In genomic region chr14:74084277-74085046, GRCh38 we compare ENCODE assay signal across 8 cellular contexts. TPM values are rescaled to one million over a fixed set of nuclear protein-coding genes. Genes with fewer than 3 reads are reported as not detected.
DNase-seq lines count a peak whose midpoint lies in the region; ATAC-seq and TF ChIP-seq lines count a peak whose summit lies in the region.

ALDH6A1 (minus strand) TSS chr14:74084453; CDS start chr14:74084394, 59 bp downstream.
LIN52 (plus strand) TSS chr14:74084956; CDS start chr14:74084975, 19 bp downstream.

- WGBS in ovary, 3 donors: 0 to 1% (median 0%) methylated on average over 46 of the region's 46 CpGs
- 0% methylated on average over 27 to 40 of the region's 46 CpGs for WGBS in thyroid gland, 2 donors

- H3K27ac ChIP-seq in ovary: peak within 1 kb of the TSS; percentile 66 to 91
- peak within 1 kb of the TSS; percentile 48 to 76 (median 72) for H3K27ac ChIP-seq in thyroid gland

- no peaks in the 10 kb centered on the region for H3K36me3 ChIP-seq in ovary
- no peaks in the 10 kb centered on the region for H3K36me3 ChIP-seq in thyroid gland

- peak within 1 kb of the TSS; percentile 94 for H3K4me3 ChIP-seq in ovary
- H3K4me3 ChIP-seq in thyroid gland (replicated peaks in 1 of 3): peak within 1 kb of the TSS; percentile 59 to 68 (median 62)

- H3K27me3 ChIP-seq in ovary (no peaks in the 10 kb centered on the region), thyroid gland (no peaks in the 10 kb centered on the region)

- peak; percentile 89 for ATAC-seq in HG02763 (IDR thresholded peaks at IDR 0.05; ENCODE audit: unreplicated experiment)
- peak; percentile 98 for ATAC-seq in Right ventricle myocardium inferior

- TF ChIP-seq CTCF in GM12874 (IDR thresholded peaks at IDR 0.05; ENCODE audit: insufficient read depth, low read depth, low read length) (0 out of 2 replicates have a peak, but pooled peaks have one; percentile 7), ovary (IDR thresholded peaks at IDR 0.05) (peak in 2 of 3 donors; percentile 46 to 47), thyroid gland (IDR thresholded peaks at IDR 0.05) (peak in 2 of 6 experiments; percentile 13 to 24)

- H3K9me3 ChIP-seq in ovary (no peaks in the 10 kb centered on the region), thyroid gland (no peaks in the 10 kb centered on the region)

- TF ChIP-seq EP300 in ovary (IDR thresholded peaks at IDR 0.05): peak; percentile 84

- peak; percentile 100 for DNase-seq in NCI-H1417 (lab: John Stamatoyannopoulos, UW)
- peak; percentile 100 for DNase-seq in SW 1271 (lab: John Stamatoyannopoulos, UW)
- peak; percentile 100 for DNase-seq in activated naive CD8-positive, alpha-beta T cell treated with anti-CD3 and anti-CD28 coated beads, Interleukin-2, amount 50 U/mL, for 16 hours (ENCODE audit: low read depth, low spot score)
- peak; percentile 98 for DNase-seq in Right ventricle myocardium inferior (ENCODE audit: missing footprints)
- DNase-seq in ovary: peak; percentile 100
- DNase-seq in thyroid gland: peak; percentile 99 to 100

- H3K4me1 ChIP-seq in ovary (ENCODE audit: insufficient read depth) (peaks cover 7% of the 10 kb centered on the region), thyroid gland (peaks cover 3 to 14% of the 10 kb centered on the region in 2 donors)

- intact Hi-C loops in Right ventricle myocardium inferior (cut with DNase I): loop anchor here (1.0 kb wide), 1 partner anchor 65 kb away; the partner anchor contains the start of genes BBOF1 and ENTPD5
- intact Hi-C loops in ovary (cut with DNase I): no loop called here
- intact Hi-C loops in thyroid gland (cut with DNase I): no loop called here

- TF ChIP-seq POLR2A in ovary (IDR thresholded peaks at IDR 0.05): peak; percentile 99
- peak in 1 of 2 donors; percentile 89 for TF ChIP-seq POLR2A in thyroid gland (IDR thresholded peaks at IDR 0.05)

RNA-seq across cellular contexts. Expression of gene ALDH6A1, which starts in this region (rescaled TPM):
- total RNA-seq in Right ventricle myocardium inferior (47.2 TPM), ovary (10 to 100 TPM; 29.8 to 78.1 (median 50.3) TPM), thyroid gland (10 to 100 TPM; 31.4 to 58.0 (median 44.4) TPM)
- polyA plus RNA-seq in ovary: 10 to 100 TPM; 28.6 to 52.6 TPM

RNA-seq across cellular contexts. Expression of gene LIN52, which starts in this region (rescaled TPM):
- total RNA-seq in Right ventricle myocardium inferior (6.7 TPM), ovary (10 to 100 TPM in 3 of 7 donors, 1 to 10 TPM in 4; 8.6 to 12.5 (median 10.0) TPM), thyroid gland (10 to 100 TPM in 1 of 4 donors, 1 to 10 TPM in 3; 5.8 to 12.7 (median 8.1) TPM)
- 10 to 100 TPM in 1 of 2 donors, 1 to 10 TPM in 1; 8.7 to 11.8 TPM for polyA plus RNA-seq in ovary

Comparison
In these comparisons a context has a peak if more than half of its experiments do, and no peak if none do; other contexts are left out.
1. Peak in every context shown above with its lines: DNase-seq, ATAC-seq, H3K4me3 ChIP-seq and H3K27ac ChIP-seq.